ENCODE assay signal across 8 cellular contexts in the genomic region with DNA sequence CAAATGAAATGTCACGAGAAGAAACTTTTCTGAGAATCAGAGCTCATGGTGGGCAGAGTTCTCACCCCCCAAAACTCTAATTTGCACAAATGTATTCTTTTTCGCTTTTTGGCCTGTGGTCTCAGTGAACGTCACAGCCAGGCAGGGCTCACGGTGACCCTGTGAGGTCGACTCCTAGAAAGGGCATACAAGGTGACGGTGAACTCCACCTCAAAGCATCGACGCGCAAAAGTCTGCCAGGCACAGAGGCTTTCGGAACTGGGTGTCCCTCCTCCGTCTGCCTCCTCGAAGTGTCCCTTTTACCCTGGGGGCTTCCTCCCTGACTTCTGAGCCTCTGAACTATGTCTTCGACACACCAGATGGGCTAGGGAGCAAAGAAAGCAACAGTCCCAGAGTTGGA.
"Had no signal": no experiment of that assay in that cellular context is flagged by ENCODE, and none has a peak within 500 bp of the region (broad histone marks: within the 10 kb centered on the region; RNA-seq: fewer than 3 reads in every experiment).

No MANE protein-coding gene starts in this region.

- H3K4me3 ChIP-seq: GM23248, HAP-1 had no signal

- H3K9ac ChIP-seq: GM23248 had no signal

- ATAC-seq: HCT116, HepG2 had no signal

- H3K27ac ChIP-seq: GM23248, HL-60 had no signal

- H3K9me3 ChIP-seq: HAP-1 had no signal

- H3K36me3 ChIP-seq: HAP-1 had no signal

- DNase-seq: GM23248, GOT3, H7, HFFc6 had no signal

- H2AFZ ChIP-seq: GM23248 had no signal

- H3K4me1 ChIP-seq: HAP-1 had no signal
